1 cellular context compared by ENCODE assay signal in genomic region chr6:3542032-3542640, GRCh38.
TF ChIP-seq lines count a peak whose summit lies in the region.

No MANE protein-coding gene starts in this region.

TF ChIP-seq in GM23338, 12 proteins besides CTCF, POLR2A, EP300 and RAD21 (continued from another document):
- TF ChIP-seq ZNF462 (CRISPR knock-in tag; IDR thresholded peaks at IDR 0.05): no peak
- no peak for TF ChIP-seq EZH2phosphoT487 (IDR thresholded peaks at IDR 0.05; ENCODE audit: unreplicated experiment)
- TF ChIP-seq ZNF114 (CRISPR knock-in tag; IDR thresholded peaks at IDR 0.05): no peak
- TF ChIP-seq EZH2 (IDR thresholded peaks at IDR 0.05; ENCODE audit: low read depth, unreplicated experiment): no peak
- no peak for TF ChIP-seq ETS1 (IDR thresholded peaks at IDR 0.05)
